Comparison of ENCODE assay signal across 8 cellular contexts in genomic region chr14:89417111-89417468, GRCh38. TPM values are rescaled to one million over a fixed set of nuclear protein-coding genes. Genes with fewer than 3 reads are reported as not detected.
DNase-seq lines count a peak whose midpoint lies in the region; ATAC-seq and TF ChIP-seq lines count a peak whose summit lies in the region.

Gene FOXN3 (minus strand): TSS chr14:89417233. CDS start chr14:89412476, 4,757 bp downstream.

- peak; percentile 90 for DNase-seq in AG08395 (ENCODE audit: low spot score)
- peak; percentile 73 for DNase-seq in NCI-H446 treated with DMSO at 0.1 percent for 48 hours (lab: John Stamatoyannopoulos, UW)
- DNase-seq in activated CD4-positive, alpha-beta T cell treated with anti-CD3 and anti-CD28 coated beads for 1 hour: peak; percentile 79
- peak; percentile 89 for DNase-seq in cerebellar cortex (ENCODE audit: low spot score)
- peak; percentile 55 for DNase-seq in kidney epithelial cell (ENCODE audit: low read depth)
- peak; percentile 91 for DNase-seq in stimulated activated CD4-positive, alpha-beta T cell treated with anti-CD3 and anti-CD28 coated beads, Interleukin-15, amount 100 ng/mL, for 24 hours

- ATAC-seq in GM18909 (IDR thresholded peaks at IDR 0.05; ENCODE audit: poor library complexity, unreplicated experiment): peak; percentile 55
- peak; percentile 54 for ATAC-seq in HG03196 (IDR thresholded peaks at IDR 0.05; ENCODE audit: unreplicated experiment)

- H3K36me3 ChIP-seq in kidney epithelial cell (ENCODE audit: control insufficient read depth, insufficient read depth, low read length): no peaks in the 10 kb centered on the region

- peak within 1 kb of the TSS; percentile 82 for H3K4me3 ChIP-seq in kidney epithelial cell (ENCODE audit: low read depth, low read length)

- no peaks in the 10 kb centered on the region for H3K27me3 ChIP-seq in kidney epithelial cell (ENCODE audit: control insufficient read depth, insufficient read depth, low read length)

- TF ChIP-seq CTCF in kidney epithelial cell (IDR thresholded peaks at IDR 0.05; ENCODE audit: insufficient read depth, low read length, poor library complexity, severe bottlenecking): no peak

RNA-seq across cellular contexts. Expression of gene FOXN3, which starts in this region (rescaled TPM):
- 34.5 and 49.4 TPM in 2 replicates for total RNA-seq in kidney epithelial cell

Comparison
In these comparisons a context has a peak if more than half of its experiments do, and no peak if none do; other contexts are left out.
1. Peak in every context shown above with its lines: DNase-seq, ATAC-seq and H3K4me3 ChIP-seq.